In the genomic region with DNA sequence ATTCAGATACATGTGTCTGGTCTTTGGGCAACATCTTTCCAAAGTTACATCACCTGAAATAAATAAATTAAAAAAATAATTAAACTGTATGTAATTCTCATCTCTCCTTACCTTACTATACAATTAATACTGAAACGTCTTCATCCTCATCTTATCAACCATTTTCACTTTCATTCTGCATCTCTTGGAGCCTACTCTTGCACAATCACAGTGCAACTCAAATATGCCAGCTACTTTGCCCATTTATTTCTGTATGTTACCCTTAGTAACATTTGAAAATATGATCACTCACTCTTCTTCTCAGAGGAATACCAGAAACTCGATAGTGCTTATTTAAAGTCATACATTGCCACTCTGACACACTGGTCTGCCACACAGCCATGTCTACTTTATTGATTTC, we compare ENCODE assay signal across 18 cellular contexts.
DNase-seq lines count a peak whose midpoint lies in the region; ATAC-seq and TF ChIP-seq lines count a peak whose summit lies in the region.
"Had no signal": no experiment of that assay in that cellular context is flagged by ENCODE, and none has a peak within 500 bp of the region (broad histone marks: within the 10 kb centered on the region; RNA-seq: fewer than 3 reads in every experiment).

No MANE protein-coding gene starts in this region.

- ATAC-seq in SK-N-SH treated with all-trans-retinoic acid at 6 μM for 48 hours (no peak), HG02973 (IDR thresholded peaks at IDR 0.05; ENCODE audit: unreplicated experiment) (no peak)
- ATAC-seq: Panc1, T-cell had no signal

- CTCF ChIA-PET in SK-N-SH (lab: Yijun Ruan, JAX), result no interaction called here

- no peaks in the 10 kb centered on the region for H3K36me3 ChIP-seq in SK-N-SH (replicated peaks in 1 of 2; ENCODE audit: control insufficient read depth in 1 of 2, insufficient read depth in 2 of 2, low read length in 1 of 2)
- 0 out of 2 replicates have a peak, but pooled peaks cover 3% of the 10 kb centered on the region for H3K36me3 ChIP-seq in SU-DHL-6 (ENCODE audit: low read length)

- H3K27ac ChIP-seq in SK-N-SH (ENCODE audit: low read depth in 2 of 2, low read length in 1 of 2) (no peak overlapping the region), SU-DHL-6 (ENCODE audit: low read depth, low read length) (no peak overlapping the region), caudate nucleus (ENCODE audit: low read depth, low read length) (no peak overlapping the region)
- H3K27ac ChIP-seq: HL-60 had no signal

- TF ChIP-seq EP300 in SK-N-SH (IDR thresholded peaks at IDR 0.05; ENCODE audit: borderline replicate concordance in 1 of 2, low read depth in 1 of 2, low read length in 1 of 2) (no peak), Ishikawa (IDR thresholded peaks at IDR 0.05; ENCODE audit: borderline replicate concordance) (no peak)

- H4K20me1 ChIP-seq in SK-N-SH (ENCODE audit: insufficient read depth), result no peaks in the 10 kb centered on the region
- no peaks in the 10 kb centered on the region for H4K20me1 ChIP-seq in SU-DHL-6 (ENCODE audit: low read depth, low read length)

- TF ChIP-seq RAD21 in SK-N-SH (IDR thresholded peaks at IDR 0.05; ENCODE audit: low read length), result no peak
- TF ChIP-seq RAD21 in Ishikawa (IDR thresholded peaks at IDR 0.05; ENCODE audit: low read depth), result no peak

- H3K79me2 ChIP-seq in SK-N-SH (ENCODE audit: insufficient read depth), result no peaks in the 10 kb centered on the region
- no peaks in the 10 kb centered on the region for H3K79me2 ChIP-seq in SU-DHL-6 (ENCODE audit: insufficient read depth, low read length)

- DNase-seq in SK-N-SH (no peak), caudate nucleus (lab: John Stamatoyannopoulos, UW) (no peak), NCI-H2227 treated with DMSO at 0.1 percent for 48 hours (lab: John Stamatoyannopoulos, UW) (no peak)
- DNase-seq: ACHN, AML-193, H9, KG1, NCI-H1105, NCI-H1694 treated with DMSO at 0.1 percent for 48 hours, NCI-H2107, T-cell, T-helper 9 cell had no signal

- H3K4me2 ChIP-seq in SK-N-SH, result 0 out of 2 replicates have a peak overlapping the region, but pooled peaks have one; percentile 36
- peak overlapping the region; percentile 63 for H3K4me2 ChIP-seq in SU-DHL-6 (ENCODE audit: low read depth, low read length, poor library complexity, severe bottlenecking)

- H3K27me3 ChIP-seq in SK-N-SH (ENCODE audit: insufficient read depth) (no peaks in the 10 kb centered on the region), SU-DHL-6 (ENCODE audit: low read length) (no peaks in the 10 kb centered on the region)

- TF ChIP-seq CTCF in SK-N-SH (IDR thresholded peaks at IDR 0.05), result no peak
- no peak for TF ChIP-seq CTCF in SU-DHL-6 (IDR thresholded peaks at IDR 0.05; ENCODE audit: insufficient read depth, low read length, poor library complexity, severe bottlenecking)

- H3K9ac ChIP-seq in SK-N-SH (no peak overlapping the region), SU-DHL-6 (ENCODE audit: low read length) (no peak overlapping the region)

- POLR2A ChIA-PET in SK-N-SH (lab: Yijun Ruan, JAX), result interaction anchor here (0.9 kb wide), 1 partner anchor 139 kb away, joined by 3 read pairs; no protein-coding TSS in a partner anchor

- no peaks in the 10 kb centered on the region for H3K9me3 ChIP-seq in SK-N-SH
- no peaks in the 10 kb centered on the region for H3K9me3 ChIP-seq in SU-DHL-6 (ENCODE audit: insufficient read depth, low read length)

- H3K4me3 ChIP-seq in SK-N-SH (ENCODE audit: low read depth in 2 of 2, low read length in 1 of 2), result no peak overlapping the region
- peak overlapping the region; percentile 44 for H3K4me3 ChIP-seq in SU-DHL-6 (ENCODE audit: insufficient read depth, low read length, poor library complexity, severe bottlenecking)

- H3K9me2 ChIP-seq in SK-N-SH, result 0 out of 2 replicates have a peak, but pooled peaks cover 3% of the 10 kb centered on the region
- no peaks in the 10 kb centered on the region for H3K9me2 ChIP-seq in SU-DHL-6 (replicated peaks; ENCODE audit: insufficient read depth, low read length)

- no peak overlapping the region for H2AFZ ChIP-seq in SK-N-SH (ENCODE audit: low read depth)
- H2AFZ ChIP-seq in SU-DHL-6 (ENCODE audit: low read depth, low read length, severe bottlenecking), result peak overlapping the region; percentile 90

- WGBS in SK-N-SH (ENCODE audit: low lambda C conversion rate), result 3% methylated on average over 2 of the region's 2 CpGs

- H3K4me1 ChIP-seq in SK-N-SH (ENCODE audit: control insufficient read depth in 1 of 2, insufficient read depth in 2 of 2, low read depth in 1 of 2, low read length in 1 of 2), result no peaks in the 10 kb centered on the region

- no peaks in the 10 kb centered on the region for H3F3A ChIP-seq in SK-N-SH (replicated peaks; ENCODE audit: insufficient read depth)
- no peaks in the 10 kb centered on the region for H3F3A ChIP-seq in SU-DHL-6 (ENCODE audit: insufficient read depth)

TF ChIP-seq in SK-N-SH, 30 proteins besides CTCF, POLR2A, EP300 and RAD21 (continues in another document):
- TF ChIP-seq ZBTB33 (IDR thresholded peaks at IDR 0.05; ENCODE audit: borderline replicate concordance, low read depth) (no peak), GABPA (IDR thresholded peaks at IDR 0.05; ENCODE audit: low read depth) (no peak), TAF1 (IDR thresholded peaks at IDR 0.05; ENCODE audit: borderline replicate concordance, low read depth, low read length) (no peak)

TF ChIP-seq in SK-N-SH treated with all-trans-retinoic acid at 6 μM for 48 hours, 23 proteins besides CTCF, POLR2A, EP300 and RAD21:
- TF ChIP-seq ZNF70 (CRISPR knock-in tag; IDR thresholded peaks at IDR 0.05), result no peak
- no peak for TF ChIP-seq GLIS3 (CRISPR knock-in tag; IDR thresholded peaks at IDR 0.05)
- no peak for TF ChIP-seq ESRRG (CRISPR knock-in tag; IDR thresholded peaks at IDR 0.05)
TF ChIP-seq in SK-N-SH treated with all-trans-retinoic acid at 6 μM for 48 hours: peak in this region for 0.

TF ChIP-seq in Ishikawa, 13 proteins besides CTCF, POLR2A, EP300 and RAD21:
- TF ChIP-seq MAX (IDR thresholded peaks at IDR 0.05), result no peak
- 0 out of 2 replicates have a peak, but pooled peaks have one; percentile 27 for TF ChIP-seq CEBPB (IDR thresholded peaks at IDR 0.05)
TF ChIP-seq in Ishikawa: peak in this region for 1.
